ENCODE assay signal across 8 cellular contexts in the genomic region with DNA sequence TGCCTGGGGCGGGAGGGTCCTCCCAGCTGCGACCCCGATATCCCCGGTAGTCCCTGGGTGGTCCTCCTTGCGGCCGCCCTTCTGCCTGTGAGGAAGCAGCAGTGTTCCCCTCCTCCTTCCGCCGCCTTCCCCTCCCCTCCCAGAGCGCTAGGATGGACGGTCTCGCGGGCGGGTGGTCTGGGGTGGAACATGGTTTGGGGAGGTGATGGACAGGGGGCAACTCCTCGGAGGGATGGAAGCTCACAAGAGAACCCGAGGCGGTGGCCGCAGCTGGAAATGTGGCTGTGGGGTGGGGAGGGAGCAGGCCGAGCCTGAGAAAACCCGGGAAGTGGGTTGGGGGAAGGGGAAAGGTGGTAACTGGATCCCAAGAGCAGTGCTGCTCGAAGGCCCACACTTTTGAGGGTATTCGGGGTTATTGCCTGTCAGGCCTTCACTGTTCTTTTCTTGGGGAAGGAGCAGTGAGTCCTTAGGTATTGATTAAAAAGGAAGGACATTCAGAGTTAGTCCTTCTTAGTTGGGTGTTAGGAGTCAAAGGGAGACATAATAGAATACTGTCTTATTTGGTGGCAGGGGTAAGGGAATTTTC. TPM values are rescaled to one million over a fixed set of nuclear protein-coding genes. Genes with fewer than 3 reads are reported as not detected.
DNase-seq lines count a peak whose midpoint lies in the region; ATAC-seq and TF ChIP-seq lines count a peak whose summit lies in the region.

No MANE protein-coding gene starts in this region.

- TF ChIP-seq CTCF in AG09309 (IDR thresholded peaks at IDR 0.05; ENCODE audit: control insufficient read depth, insufficient read depth, low read depth, low read length, missing control alignments) (no peak), MCF 10A (IDR thresholded peaks at IDR 0.05; ENCODE audit: unreplicated experiment) (no peak)

- DNase-seq in AG09309 (ENCODE audit: low read depth) (no peak), RPMI8226 (peak; percentile 40), MCF 10A (ENCODE audit: unreplicated experiment) (peak; percentile 57), inferior parietal cortex (ENCODE audit: extremely low spot score) (peak; percentile 49), cerebellar nuclear complex (lab: John Stamatoyannopoulos, UW) (no peak)
- DNase-seq in stimulated activated CD4-positive, alpha-beta T cell treated with anti-CD3 and anti-CD28 coated beads, Interleukin-12 subunit alpha, Interleukin-12 subunit beta, amount 100 ng/mL, for 48 hours (ENCODE audit: low read depth in 2 of 3, low spot score in 1 of 3), result peak; percentile 10 to 30 (median 24)

- H3K4me3 ChIP-seq in AG09309 (ENCODE audit: control insufficient read depth, low read depth, low read length), result peak overlapping the region; percentile 92

- TSS peak; percentile 26 for BruUV-seq in MCF 10A (replicated peaks; lab: Mats Ljungman, UMichigan)

- H3K4me1 Mint-ChIP-seq in MCF 10A (ENCODE audit: insufficient read depth, unreplicated experiment), result peaks cover 17% of the 10 kb centered on the region

- POLR2A ChIA-PET in MCF 10A (lab: Yijun Ruan, JAX), result interaction anchor here (0.6 to 4.9 kb wide), 26 partner anchors 8 to 618 kb away, joined by 3 to 112 read pairs (median 6); partner anchors contain the start of genes LIAS, PDS5A, RPL9 and SMIM14

- CTCF ChIA-PET in MCF 10A (lab: Yijun Ruan, JAX), result interaction anchor here (0.7 to 1.5 kb wide), 2 partner anchors 280 to 602 kb away, joined by 3 to 8 read pairs; no protein-coding TSS in a partner anchor

- peak overlapping the region; percentile 97 for H3K27ac Mint-ChIP-seq in MCF 10A (ENCODE audit: low read depth, unreplicated experiment)

- peak overlapping the region; percentile 98 for H3K4me3 Mint-ChIP-seq in MCF 10A (ENCODE audit: unreplicated experiment)

- no peaks in the 10 kb centered on the region for H3K9me3 Mint-ChIP-seq in MCF 10A (ENCODE audit: unreplicated experiment)

- H3K27me3 Mint-ChIP-seq in MCF 10A (ENCODE audit: insufficient read depth, unreplicated experiment), result no peaks in the 10 kb centered on the region

- ATAC-seq in GM18873 (IDR thresholded peaks at IDR 0.05; ENCODE audit: low FRiP score, unreplicated experiment) (peak; percentile 10), HG03280 (IDR thresholded peaks at IDR 0.05; ENCODE audit: unreplicated experiment) (peak; percentile 28)

- intact Hi-C loops in MCF 10A (cut with micrococcal nuclease), result loop anchor here (5.0 to 10.0 kb wide), 5 partner anchors 86 to 626 kb away; partner anchors contain the start of gene N4BP2

- H3K36me3 Mint-ChIP-seq in MCF 10A (ENCODE audit: insufficient read depth, unreplicated experiment), result peaks cover 20% of the 10 kb centered on the region

RNA-seq across cellular contexts. Expression of gene UBE2K, which starts 0.6 kb away (rescaled TPM):
- total RNA-seq in MCF 10A (2022), result 117 and 121 TPM in 2 replicates

RNA-seq across cellular contexts. Expression of gene SMIM14, which starts 59.9 kb away (rescaled TPM):
- 27.3 and 36.0 TPM in 2 replicates for total RNA-seq in MCF 10A (2022)

Comparison
In these comparisons a context has a peak if more than half of its experiments do, and no peak if none do; other contexts are left out.
1. DNase-seq: peak in RPMI8226 (single experiment), MCF 10A (single experiment), inferior parietal cortex (single experiment) and stimulated activated CD4-positive, alpha-beta T cell treated with anti-CD3 and anti-CD28 coated beads, Interleukin-12 subunit alpha, Interleukin-12 subunit beta, amount 100 ng/mL, for 48 hours (3 of 3); none in AG09309 (single experiment) and cerebellar nuclear complex (0 of 2).